ENCODE assay signal across 25 cellular contexts in the genomic region with DNA sequence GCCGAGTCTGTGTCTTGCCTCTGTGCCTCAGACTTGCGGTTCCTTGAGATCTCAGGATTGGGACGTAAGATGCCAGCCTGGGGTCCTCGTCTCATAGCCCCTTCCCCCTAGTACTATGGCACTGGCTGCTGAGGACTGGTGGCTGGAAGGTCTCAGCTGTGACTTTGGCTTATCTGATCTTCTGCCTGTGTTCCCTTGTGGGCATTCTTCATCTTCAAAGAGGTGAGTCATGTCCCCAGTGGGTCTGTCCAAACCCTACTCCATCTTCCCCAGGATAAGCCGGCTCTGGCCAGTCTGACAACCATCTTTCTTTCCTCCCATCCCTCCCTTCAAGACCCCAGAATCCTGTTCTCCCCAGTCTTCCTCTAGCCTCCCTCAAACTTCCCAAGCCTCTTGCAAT. TPM values are rescaled to one million over a fixed set of nuclear protein-coding genes. Genes with fewer than 3 reads are reported as not detected.
DNase-seq lines count a peak whose midpoint lies in the region; ATAC-seq and TF ChIP-seq lines count a peak whose summit lies in the region.
"Had no signal": no experiment of that assay in that cellular context is flagged by ENCODE, and none has a peak within 500 bp of the region (broad histone marks: within the 10 kb centered on the region; RNA-seq: fewer than 3 reads in every experiment).

No MANE protein-coding gene starts in this region.

- 86 to 89% methylated on average over 5 of the region's 5 CpGs for WGBS in body of pancreas, 2 donors

- H3K9me3 ChIP-seq in T-helper 17 cell (ENCODE audit: control insufficient read depth, low read length, poor library complexity, severe bottlenecking): no peaks in the 10 kb centered on the region
- H3K9me3 ChIP-seq in body of pancreas: no peaks in the 10 kb centered on the region
- H3K9me3 ChIP-seq: MG63, Peyer's patch, psoas muscle, uterus had no signal

- H3K27me3 ChIP-seq in body of pancreas: no peaks in the 10 kb centered on the region
- H3K27me3 ChIP-seq: MG63, Peyer's patch, uterus had no signal

- H3K4me3 ChIP-seq in body of pancreas: no peak overlapping the region
- H3K4me3 ChIP-seq: MG63, uterus had no signal

- ATAC-seq in T-helper 17 cell (no peak), naive B cell (ENCODE audit: low read depth in 2 of 2) (no peak), body of pancreas (no peak)
- ATAC-seq: SK-N-SH treated with all-trans-retinoic acid at 6 μM for 48 hours had no signal

- no peaks in the 10 kb centered on the region for H3K36me3 Mint-ChIP-seq in T-helper 2 cell treated with Interferon-gamma antibody and Interleukin-4, amounts not matched to agents 5 μg/mL and 100 μg/mL, for 36 hours (ENCODE audit: low read depth)
- no peaks in the 10 kb centered on the region for H3K36me3 Mint-ChIP-seq in T-helper 17 cell (ENCODE audit: low read depth)
- H3K36me3 Mint-ChIP-seq in naive B cell: peaks cover 17 to 50% of the 10 kb centered on the region in 2 donors

- H3K4me1 ChIP-seq in body of pancreas: peaks cover 12% of the 10 kb centered on the region
- H3K4me1 ChIP-seq: psoas muscle, uterus had no signal

- H3K9me3 Mint-ChIP-seq in T-helper 2 cell treated with Interferon-gamma antibody and Interleukin-4, amounts not matched to agents 5 μg/mL and 100 μg/mL, for 36 hours: no peaks in the 10 kb centered on the region
- no peaks in the 10 kb centered on the region for H3K9me3 Mint-ChIP-seq in naive B cell
- H3K9me3 Mint-ChIP-seq: activated CD4-positive, alpha-beta T cell treated with anti-CD3 and anti-CD28 coated beads, Interleukin-2, amount 10 ng/mL, durations not matched to agents 7 days and 5 days; H9; nephron had no signal

- H3K36me3 ChIP-seq in body of pancreas (replicated peaks in 1 of 2; ENCODE audit: insufficient read depth in 1 of 2, low read depth in 2 of 2): no peaks in the 10 kb centered on the region
- H3K36me3 ChIP-seq: MG63, Peyer's patch, uterus had no signal

- no peak for TF ChIP-seq CTCF in body of pancreas (IDR thresholded peaks at IDR 0.05)

- no peak overlapping the region for H3K27ac ChIP-seq in body of pancreas
- H3K27ac ChIP-seq: coronary artery, uterus had no signal

- peaks cover 2% of the 10 kb centered on the region for H3K27me3 Mint-ChIP-seq in T-helper 2 cell treated with Interferon-gamma antibody and Interleukin-4, amounts not matched to agents 5 μg/mL and 100 μg/mL, for 36 hours (ENCODE audit: low read depth)
- no peaks in the 10 kb centered on the region for H3K27me3 Mint-ChIP-seq in T-helper 17 cell
- no peaks in the 10 kb centered on the region for H3K27me3 Mint-ChIP-seq in naive B cell
- H3K27me3 Mint-ChIP-seq: activated CD4-positive, alpha-beta T cell treated with anti-CD3 and anti-CD28 coated beads, Interleukin-2, amount 10 ng/mL, durations not matched to agents 7 days and 5 days had no signal

- peak overlapping the region; percentile 38 for H3K4me3 Mint-ChIP-seq in T-helper 2 cell treated with Interferon-gamma antibody and Interleukin-4, amounts not matched to agents 5 μg/mL and 100 μg/mL, for 36 hours
- H3K4me3 Mint-ChIP-seq in T-helper 17 cell (peak overlapping the region; percentile 7), naive B cell (peak overlapping the region; percentile 31 to 97 (median 72))
- H3K4me3 Mint-ChIP-seq: nephron had no signal

- intact Hi-C loops in body of pancreas (cut with DNase I): loop anchor here (10.0 kb wide), 1 partner anchor 61 kb away; the partner anchor contains the start of gene ATP2A1

- no peak overlapping the region for H3K27ac Mint-ChIP-seq in T-helper 2 cell treated with Interferon-gamma antibody and Interleukin-4, amounts not matched to agents 5 μg/mL and 100 μg/mL, for 36 hours
- H3K27ac Mint-ChIP-seq in T-helper 17 cell (no peak overlapping the region), naive B cell (peak overlapping the region; percentile 64 to 98 (median 88))
- H3K27ac Mint-ChIP-seq: activated CD4-positive, alpha-beta T cell treated with anti-CD3 and anti-CD28 coated beads, Interleukin-2, amount 10 ng/mL, durations not matched to agents 7 days and 5 days; H9; nephron had no signal

- no peak for TF ChIP-seq POLR2A in body of pancreas (IDR thresholded peaks at IDR 0.05)

- no peak for DNase-seq in T-helper 2 cell treated with Interferon-gamma antibody and Interleukin-4, amounts not matched to agents 5 μg/mL and 100 μg/mL, for 36 hours (ENCODE audit: low spot score)
- no peak for DNase-seq in T-helper 2 cell
- peak; percentile 9 for DNase-seq in ELF-1 (ENCODE audit: low read depth, low spot score)
- DNase-seq in T-helper 17 cell: no peak
- DNase-seq in naive B cell: no peak
- no peak for DNase-seq in NCI-H146 treated with DMSO at 0.1 percent for 48 hours (lab: John Stamatoyannopoulos, UW; ENCODE audit: unreplicated experiment)
- no peak for DNase-seq in ecto neural progenitor cell (ENCODE audit: low spot score)
- no peak for DNase-seq in body of pancreas
- DNase-seq: 8988T; activated CD4-positive, alpha-beta T cell treated with anti-CD3 and anti-CD28 coated beads, Interleukin-2, amount 10 ng/mL, durations not matched to agents 7 days and 5 days; H9; kidney glomerular epithelial cell; MG63; NCI-H187; NCI-H345; Peyer's patch; psoas muscle; small intestine; stimulated activated CD4-positive, alpha-beta T cell treated with anti-CD3 and anti-CD28 coated beads, Interleukin-2, amount 100 ng/mL, for 48 hours; uterus had no signal

- peaks cover 12% of the 10 kb centered on the region for H3K4me1 Mint-ChIP-seq in T-helper 2 cell treated with Interferon-gamma antibody and Interleukin-4, amounts not matched to agents 5 μg/mL and 100 μg/mL, for 36 hours (ENCODE audit: low read depth)
- H3K4me1 Mint-ChIP-seq in T-helper 17 cell: peaks cover 30% of the 10 kb centered on the region
- H3K4me1 Mint-ChIP-seq in naive B cell: peaks cover 68 to 83% (median 83%) of the 10 kb centered on the region in 3 donors

RNA-seq across cellular contexts. Expression of gene CD19, which starts 3.6 kb away (rescaled TPM):
- total RNA-seq in T-helper 17 cell (1 to 10 TPM in 1 of 2 donors, not detected in 1; 4.0 TPM), body of pancreas (not detected)
- polyA plus RNA-seq in naive B cell (ENCODE audit: low read depth in 6 of 6): 100 to 1,000 TPM; 280 to 597 (median 354) TPM
- total RNA-seq: endothelial cell of umbilical vein, fibroblast of villous mesenchyme had no signal

RNA-seq across cellular contexts. Expression of gene RABEP2, which starts 10.3 kb away (rescaled TPM):
- total RNA-seq in T-helper 17 cell (10 to 100 TPM; 25.2 to 25.3 TPM), body of pancreas (100 to 1,000 TPM in 1 of 2 donors, 10 to 100 TPM in 1; 27.2 to 118 TPM)
- polyA plus RNA-seq in naive B cell (ENCODE audit: low read depth in 6 of 6): 10 to 100 TPM in 5 of 6 donors, 1 to 10 TPM in 1; 6.9 to 40.4 (median 21.2) TPM

RNA-seq across cellular contexts. Expression of gene NFATC2IP, which starts 15.4 kb away (rescaled TPM):
- total RNA-seq in T-helper 17 cell (10 to 100 TPM; 67.7 to 70.9 TPM), body of pancreas (10 to 100 TPM; 20.0 to 65.6 TPM)
- 10 to 100 TPM; 17.8 to 32.2 (median 24.2) TPM for polyA plus RNA-seq in naive B cell (ENCODE audit: low read depth in 6 of 6)

RNA-seq across cellular contexts. Expression of gene SPNS1, which starts 39.2 kb away (rescaled TPM):
- total RNA-seq in T-helper 17 cell (10 to 100 TPM; 24.4 to 28.1 TPM), body of pancreas (10 to 100 TPM; 11.2 to 23.1 TPM)
- polyA plus RNA-seq in naive B cell (ENCODE audit: low read depth in 6 of 6): 10 to 100 TPM; 11.4 to 29.9 (median 19.0) TPM

RNA-seq across cellular contexts. Expression of gene LAT, which starts 49.5 kb away (rescaled TPM):
- total RNA-seq in T-helper 17 cell: 100 to 1,000 TPM; 191 to 193 TPM
- polyA plus RNA-seq in naive B cell (ENCODE audit: low read depth in 6 of 6): 1 to 10 TPM in 4 of 6 donors, under 1 TPM in 2; 0.29 to 3.7 (median 1.6) TPM
- 1 to 10 TPM; 1.6 to 4.7 TPM for total RNA-seq in body of pancreas

Comparison
In these comparisons a context has a peak if more than half of its experiments do, and no peak if none do; other contexts are left out.
1. H3K27ac Mint-ChIP-seq: peak in naive B cell (6 of 6); none in T-helper 2 cell treated with Interferon-gamma antibody and Interleukin-4, amounts not matched to agents 5 μg/mL and 100 μg/mL, for 36 hours (single experiment) and T-helper 17 cell (single experiment).
2. H3K4me3 Mint-ChIP-seq: peak in every context shown above with its lines; median percentile 72 in naive B cell; 38 in T-helper 2 cell treated with Interferon-gamma antibody and Interleukin-4, amounts not matched to agents 5 μg/mL and 100 μg/mL, for 36 hours; 7 in T-helper 17 cell.